ENCODE assay signal across 8 cellular contexts in the genomic region with DNA sequence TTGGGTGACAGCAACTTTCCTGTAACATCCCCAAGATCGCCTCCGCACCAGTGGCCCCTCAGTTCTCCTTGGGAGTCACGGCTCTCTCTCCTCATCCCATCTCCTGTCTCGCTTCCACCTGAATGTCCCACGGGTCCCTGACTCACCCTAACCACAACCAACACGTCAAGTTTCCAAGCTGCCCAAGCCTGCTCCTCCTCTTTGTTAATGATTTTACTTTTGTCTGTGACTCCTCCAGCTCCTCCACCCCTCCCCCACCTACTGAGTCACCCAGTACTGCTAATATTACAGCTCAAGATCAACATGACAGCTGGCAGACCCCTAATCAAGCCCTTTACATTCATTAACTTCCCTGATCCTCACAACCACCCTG. TPM values are rescaled to one million over a fixed set of nuclear protein-coding genes. Genes with fewer than 3 reads are reported as not detected.
DNase-seq lines count a peak whose midpoint lies in the region; ATAC-seq and TF ChIP-seq lines count a peak whose summit lies in the region.

No MANE protein-coding gene starts in this region.

- DNase-seq in GM04503 (ENCODE audit: low read depth): peak; percentile 50
- DNase-seq in SJCRH30: peak; percentile 70 to 78
- DNase-seq in endothelial cell (ENCODE audit: low spot score): no peak
- DNase-seq in stimulated activated CD4-positive, alpha-beta T cell treated with anti-CD3 and anti-CD28 coated beads, Interleukin-12 subunit alpha, Interleukin-12 subunit beta, amount 100 ng/mL, for 24 hours (ENCODE audit: low read depth in 2 of 2): peak; percentile 23 to 47
- no peak for DNase-seq in GF-D8 (lab: John Stamatoyannopoulos, UW)
- DNase-seq in right atrium auricular region (ENCODE audit: low spot score): no peak
- no peak for DNase-seq in left ventricle myocardium inferior

- peaks cover 21% of the 10 kb centered on the region for H3K36me3 Mint-ChIP-seq in endothelial cell (ENCODE audit: low read depth, unreplicated experiment)

- peak overlapping the region; percentile 2 for H3K27ac Mint-ChIP-seq in endothelial cell (ENCODE audit: unreplicated experiment)

- H3K4me1 Mint-ChIP-seq in endothelial cell (ENCODE audit: unreplicated experiment): peaks cover 9% of the 10 kb centered on the region

- H3K4me1 ChIP-seq in SJCRH30 (peaks cover 27% of the 10 kb centered on the region), right atrium auricular region (no peaks in the 10 kb centered on the region), left ventricle myocardium inferior (no peaks in the 10 kb centered on the region)

- H3K9me3 Mint-ChIP-seq in endothelial cell (ENCODE audit: unreplicated experiment): no peaks in the 10 kb centered on the region

- H3K4me3 Mint-ChIP-seq in endothelial cell (ENCODE audit: unreplicated experiment): no peak overlapping the region

- H3K36me3 ChIP-seq in SJCRH30 (peaks cover 5% of the 10 kb centered on the region; the same call in 1 of the 2 replicates), right atrium auricular region (no peaks in the 10 kb centered on the region), left ventricle myocardium inferior (no peaks in the 10 kb centered on the region)

- H3K4me3 ChIP-seq in SJCRH30 (no peak overlapping the region), right atrium auricular region (no peak overlapping the region), left ventricle myocardium inferior (no peak overlapping the region)

- no peak for TF ChIP-seq CTCF in endothelial cell (IDR thresholded peaks at IDR 0.05; ENCODE audit: unreplicated experiment)
- TF ChIP-seq CTCF in right atrium auricular region (IDR thresholded peaks at IDR 0.05): no peak
- no peak for TF ChIP-seq CTCF in left ventricle myocardium inferior (IDR thresholded peaks at IDR 0.05; ENCODE audit: borderline replicate concordance)

- intact Hi-C loops in left ventricle myocardium inferior (cut with micrococcal nuclease): no loop called here

- no peak for ATAC-seq in GM19035 (IDR thresholded peaks at IDR 0.05; ENCODE audit: unreplicated experiment)

- no peaks in the 10 kb centered on the region for H3K27me3 ChIP-seq in SJCRH30
- H3K27me3 ChIP-seq in right atrium auricular region: no peaks in the 10 kb centered on the region
- H3K27me3 ChIP-seq in left ventricle myocardium inferior (ENCODE audit: low read depth): no peaks in the 10 kb centered on the region

- H3K27ac ChIP-seq in SJCRH30 (peak overlapping the region; percentile 55), right atrium auricular region (no peak overlapping the region), left ventricle myocardium inferior (replicated peaks) (no peak overlapping the region)

- H3K9me3 ChIP-seq in SJCRH30 (replicated peaks) (no peaks in the 10 kb centered on the region), right atrium auricular region (no peaks in the 10 kb centered on the region), left ventricle myocardium inferior (replicated peaks) (no peaks in the 10 kb centered on the region)

- peaks cover 7% of the 10 kb centered on the region for H3K27me3 Mint-ChIP-seq in endothelial cell (ENCODE audit: unreplicated experiment)

RNA-seq across cellular contexts. Expression of gene BDH1, which starts 39.3 kb away (rescaled TPM):
- total RNA-seq in SJCRH30 (2014; rRNA removed; shearing (Covaris generic)): 27.3 and 34.8 TPM in 2 replicates
- 4.7 TPM for total RNA-seq in endothelial cell (ENCODE audit: unreplicated experiment)
- total RNA-seq in right atrium auricular region: 10 to 100 TPM in 1 of 2 donors, 1 to 10 TPM in 1; 4.0 to 48.3 TPM
- total RNA-seq in left ventricle myocardium inferior: 90.0 TPM

Comparison
In these comparisons a context has a peak if more than half of its experiments do, and no peak if none do; other contexts are left out.
1. DNase-seq: peak in GM04503 (single experiment), SJCRH30 (2 of 2) and stimulated activated CD4-positive, alpha-beta T cell treated with anti-CD3 and anti-CD28 coated beads, Interleukin-12 subunit alpha, Interleukin-12 subunit beta, amount 100 ng/mL, for 24 hours (2 of 2); none in endothelial cell (single experiment), GF-D8 (single experiment), right atrium auricular region (single experiment) and left ventricle myocardium inferior (single experiment).